In the genomic region with DNA sequence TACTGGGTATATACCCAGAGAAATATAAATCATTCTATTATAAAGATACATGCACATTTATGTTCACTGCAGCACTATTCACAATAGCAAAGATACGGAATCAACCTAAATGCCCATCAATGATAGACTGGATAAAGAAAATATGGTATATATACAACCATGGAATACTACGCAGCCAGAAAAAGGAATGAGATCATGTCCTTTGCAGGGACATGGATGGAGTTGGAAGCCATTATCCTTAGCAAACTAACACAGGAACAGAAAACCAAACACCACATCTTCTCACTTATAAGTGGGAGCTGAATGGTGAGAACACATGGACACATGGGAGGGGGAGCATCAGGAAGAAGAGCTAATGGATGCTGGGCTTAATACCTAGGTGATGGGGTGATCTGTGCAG, we compare ENCODE assay signal across 14 cellular contexts. TPM values are rescaled to one million over a fixed set of nuclear protein-coding genes. Genes with fewer than 3 reads are reported as not detected.
"Had no signal": no experiment of that assay in that cellular context is flagged by ENCODE, and none has a peak within 500 bp of the region (broad histone marks: within the 10 kb centered on the region; RNA-seq: fewer than 3 reads in every experiment).

No MANE protein-coding gene starts in this region.

RNA-seq across cellular contexts. Expression of gene DIO1, which starts 12.1 kb away (rescaled TPM):
- total RNA-seq: activated B cell treated with CpG ODN at 0.5 μM for 24 hours; activated CD4-positive, alpha-beta memory T cell treated with anti-CD3 and anti-CD28 coated beads for 36 hours; activated CD4-positive, alpha-beta memory T cell treated with anti-CD3 and anti-CD28 coated beads, Interleukin-2, amount 10 ng/mL, durations not matched to agents 7 days and 5 days; activated CD4-positive, alpha-beta T cell treated with anti-CD3 and anti-CD28 coated beads for 36 hours; activated CD4-positive, alpha-beta T cell treated with anti-CD3 and anti-CD28 coated beads, Interleukin-2, amount 10 ng/mL, durations not matched to agents 24 days and 14 days; activated CD4-positive, alpha-beta T cell treated with anti-CD3 and anti-CD28 coated beads, Interleukin-2, amount 10 ng/mL, durations not matched to agents 7 days and 5 days; activated CD8-positive, alpha-beta memory T cell treated with anti-CD3 and anti-CD28 coated beads for 36 hours; activated CD8-positive, alpha-beta memory T cell treated with anti-CD3 and anti-CD28 coated beads, Interleukin-2, amount 10 ng/mL, durations not matched to agents 7 days and 5 days; activated CD8-positive, alpha-beta T cell treated with anti-CD3 and anti-CD28 coated beads for 36 hours; activated CD8-positive, alpha-beta T cell treated with anti-CD3 and anti-CD28 coated beads, Interleukin-2, amount 10 ng/mL, durations not matched to agents 7 days and 5 days; T-helper 1 cell treated with Interleukin-12 subunit alpha and Interleukin-12 subunit beta and Interleukin-4 antibody, amounts not matched to agents 30 ng/mL and 1 ng/mL, for 36 hours; T-helper 17 cell; T-helper 2 cell treated with Interferon-gamma antibody and Interleukin-4, amounts not matched to agents 100 ng/mL and 5 ng/mL, for 36 hours; WTC11 had no signal
